1 cellular context compared by ENCODE assay signal in the genomic region with DNA sequence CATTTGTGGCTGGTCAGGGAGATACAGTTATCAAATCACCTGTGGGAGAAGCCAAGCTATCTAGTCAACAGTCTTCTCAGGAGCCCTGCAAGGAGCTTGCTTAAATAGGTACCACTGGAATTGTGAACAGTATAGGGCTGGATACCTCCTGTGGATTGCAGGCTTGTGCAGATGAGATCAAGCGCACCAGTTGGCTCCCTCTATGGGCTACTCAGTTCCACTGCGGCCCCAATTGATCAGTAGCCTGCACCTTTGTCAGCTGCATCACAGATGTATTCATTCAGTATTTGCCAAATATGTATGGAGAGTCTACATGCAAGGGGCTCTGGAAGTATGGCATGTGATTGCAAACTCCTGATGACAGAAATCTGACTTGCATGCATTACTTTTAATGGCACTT.
TF ChIP-seq lines count a peak whose summit lies in the region.

No MANE protein-coding gene starts in this region.

TF ChIP-seq in WTC11, 78 proteins besides CTCF, POLR2A, EP300 and RAD21 (continued from another document):
- TF ChIP-seq AFF4 (CRISPR knock-in tag; IDR thresholded peaks at IDR 0.05; ENCODE audit: borderline replicate concordance) (no peak), SMAD4 (CRISPR knock-in tag; IDR thresholded peaks at IDR 0.05) (no peak), SOX15 (CRISPR knock-in tag; IDR thresholded peaks at IDR 0.05) (no peak)
- TF ChIP-seq, protein P1, sequence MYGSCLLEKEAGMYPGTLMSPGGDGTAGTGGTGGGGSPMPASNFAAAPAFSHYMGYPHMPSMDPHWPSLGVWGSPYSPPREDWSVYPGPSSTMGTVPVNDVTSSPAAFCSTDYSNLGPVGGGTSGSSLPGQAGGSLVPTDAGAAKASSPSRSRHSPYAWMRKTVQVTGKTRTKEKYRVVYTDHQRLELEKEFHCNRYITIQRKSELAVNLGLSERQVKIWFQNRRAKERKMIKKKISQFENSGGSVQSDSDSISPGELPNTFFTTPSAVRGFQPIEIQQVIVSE (CRISPR knock-in tag; IDR thresholded peaks at IDR 0.05; ENCODE audit: borderline replicate concordance), result no peak
TF ChIP-seq in WTC11: peak in this region for 0.
